In the genomic region with DNA sequence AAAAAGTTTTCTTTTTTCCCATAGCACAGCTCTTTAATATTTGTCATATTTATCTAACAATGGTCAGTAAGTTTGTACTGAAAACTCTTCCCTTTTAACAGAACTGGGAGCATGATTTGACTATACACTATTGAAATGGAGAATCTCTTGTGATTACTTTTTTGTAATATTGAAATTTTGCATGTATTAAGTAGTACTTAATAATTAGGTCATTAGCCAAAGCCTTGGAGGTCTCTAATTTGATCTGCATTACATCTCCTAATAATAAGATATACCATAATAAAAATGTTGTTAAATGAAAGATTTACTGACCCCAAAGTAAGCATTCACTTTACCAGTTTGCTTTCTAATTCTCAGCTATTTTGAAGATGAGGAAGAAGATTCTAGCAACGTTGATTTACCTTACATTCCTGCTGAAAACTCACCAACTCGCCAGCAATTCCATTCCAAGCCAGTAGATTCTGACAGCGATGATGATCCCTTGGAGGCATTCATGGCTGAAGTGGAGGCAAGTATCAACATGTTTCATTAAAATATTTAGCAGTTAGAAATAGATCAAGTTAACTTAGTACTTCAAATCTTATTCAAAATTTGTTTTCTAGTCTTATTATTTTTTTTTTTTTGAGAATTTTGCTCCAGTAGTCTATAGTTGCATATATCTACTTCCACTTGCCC, we compare ENCODE assay signal across 24 cellular contexts. TPM values are rescaled to one million over a fixed set of nuclear protein-coding genes. Genes with fewer than 3 reads are reported as not detected.
DNase-seq lines count a peak whose midpoint lies in the region; ATAC-seq and TF ChIP-seq lines count a peak whose summit lies in the region.
"Had no signal": no experiment of that assay in that cellular context is flagged by ENCODE, and none has a peak within 500 bp of the region (broad histone marks: within the 10 kb centered on the region; RNA-seq: fewer than 3 reads in every experiment).

No MANE protein-coding gene starts in this region.

- peaks cover 97% of the 10 kb centered on the region for H3K36me3 ChIP-seq in RWPE2 (ENCODE audit: low read depth)
- H3K36me3 ChIP-seq in mammary epithelial cell (ENCODE audit: insufficient read depth, low read length), result peaks cover 67% of the 10 kb centered on the region

- no TSS peak for BruUV-seq in mammary epithelial cell (replicated peaks; lab: Mats Ljungman, UMichigan)

- no peaks in the 10 kb centered on the region for H3K27me3 Mint-ChIP-seq in activated naive CD4-positive, alpha-beta T cell treated with anti-CD3 and anti-CD28 coated beads for 36 hours (ENCODE audit: low read depth)
- no peaks in the 10 kb centered on the region for H3K27me3 Mint-ChIP-seq in memory B cell
- H3K27me3 Mint-ChIP-seq: CD4-positive, alpha-beta T cell had no signal

- ATAC-seq in RWPE2 (ENCODE audit: low read depth) (peak; percentile 46; the same call in 1 of the 3 replicates), memory B cell (ENCODE audit: low read depth) (no peak), HG03139 (IDR thresholded peaks at IDR 0.05; ENCODE audit: unreplicated experiment) (no peak)
- ATAC-seq in stimulated activated naive CD8-positive, alpha-beta T cell treated with anti-CD3 and anti-CD28 coated beads, Interleukin-15, Interleukin-2, amounts not matched to agents 100 U/mL and 50 U/mL, for 24 hours, result no peak
- ATAC-seq: A549, Panc1 had no signal

- TF ChIP-seq CTCF in RWPE2 (IDR thresholded peaks at IDR 0.05; ENCODE audit: poor library complexity, severe bottlenecking), result no peak
- TF ChIP-seq CTCF in mammary epithelial cell (conservative IDR thresholded peaks at IDR 0.05 in 1 of 2, IDR thresholded peaks at IDR 0.05 in 1 of 2; ENCODE audit: extremely low read depth in 1 of 2, insufficient read depth in 1 of 2, low read depth in 1 of 2, low read length in 2 of 2), result no peak

- peak overlapping the region; percentile 27 for H3K27ac Mint-ChIP-seq in activated naive CD4-positive, alpha-beta T cell treated with anti-CD3 and anti-CD28 coated beads for 36 hours
- peak overlapping the region; percentile 41 for H3K27ac Mint-ChIP-seq in memory B cell
- H3K27ac Mint-ChIP-seq: H9 had no signal

- no peaks in the 10 kb centered on the region for H3K27me3 ChIP-seq in RWPE2 (ENCODE audit: insufficient read depth, poor library complexity, severe bottlenecking)
- H3K27me3 ChIP-seq in mammary epithelial cell (ENCODE audit: insufficient read depth, low read length), result no peaks in the 10 kb centered on the region
- H3K27me3 ChIP-seq: BLaER1 treated with 17β-estradiol and CSF1 and Interleukin-3, amounts not matched to agents 10 nM and 100 nM had no signal

- peaks cover 90% of the 10 kb centered on the region for H3K79me2 ChIP-seq in mammary epithelial cell (ENCODE audit: insufficient read depth, low read length)

- no peaks in the 10 kb centered on the region for H4K20me1 ChIP-seq in mammary epithelial cell (ENCODE audit: insufficient read depth, low read length)

- no peak overlapping the region for H3K4me3 Mint-ChIP-seq in activated naive CD4-positive, alpha-beta T cell treated with anti-CD3 and anti-CD28 coated beads for 36 hours
- no peak overlapping the region for H3K4me3 Mint-ChIP-seq in memory B cell
- H3K4me3 Mint-ChIP-seq: CD4-positive, alpha-beta T cell; H9 had no signal

- dilution Hi-C loops in mammary epithelial cell (cut with HindIII; ENCODE audit: low sequenced_read_pairs), result no loop called here

- H3K4me3 ChIP-seq in RWPE2 (ENCODE audit: severe bottlenecking) (no peak overlapping the region), mammary epithelial cell (replicated peaks in 1 of 3; ENCODE audit: insufficient read depth in 1 of 3, low read depth in 2 of 3, low read length in 3 of 3) (peak overlapping the region in 1 of 3 experiments; percentile 31)
- H3K4me3 ChIP-seq: A549; BLaER1 treated with 17β-estradiol and CSF1 and Interleukin-3, amounts not matched to agents 10 nM and 100 nM had no signal

- H3K27ac ChIP-seq in RWPE2 (ENCODE audit: poor library complexity, severe bottlenecking) (peak overlapping the region; percentile 23), mammary epithelial cell (ENCODE audit: insufficient read depth, low read depth, low read length) (peak overlapping the region; percentile 49)
- H3K27ac ChIP-seq: A549; BLaER1 treated with 17β-estradiol and CSF1 and Interleukin-3, amounts not matched to agents 10 nM and 100 nM; KMS-11 had no signal

- H3K9ac ChIP-seq in mammary epithelial cell (ENCODE audit: insufficient read depth, low read length), result peak overlapping the region; percentile 5
- H3K9ac ChIP-seq: BLaER1 treated with 17β-estradiol and CSF1 and Interleukin-3, amounts not matched to agents 10 nM and 100 nM; KMS-11; SK-N-SH had no signal

- H2AFZ ChIP-seq in mammary epithelial cell (ENCODE audit: low read depth, low read length), result no peak overlapping the region

- intact Hi-C loops in activated naive CD4-positive, alpha-beta T cell treated with anti-CD3 and anti-CD28 coated beads for 36 hours (cut with micrococcal nuclease), result no loop called here
- intact Hi-C loops in mammary epithelial cell (cut with micrococcal nuclease), result no loop called here

- H3K4me1 ChIP-seq in RWPE2 (ENCODE audit: insufficient read depth, poor library complexity, severe bottlenecking) (peaks cover 19% of the 10 kb centered on the region), mammary epithelial cell (ENCODE audit: insufficient read depth, low read length) (peaks cover 18% of the 10 kb centered on the region)
- H3K4me1 ChIP-seq: A549 had no signal

- H3K9me3 Mint-ChIP-seq in activated naive CD4-positive, alpha-beta T cell treated with anti-CD3 and anti-CD28 coated beads for 36 hours, result no peaks in the 10 kb centered on the region
- no peaks in the 10 kb centered on the region for H3K9me3 Mint-ChIP-seq in memory B cell
- H3K9me3 Mint-ChIP-seq: CD4-positive, alpha-beta T cell; H9 had no signal

- no peak for DNase-seq in activated naive CD4-positive, alpha-beta T cell treated with anti-CD3 and anti-CD28 coated beads for 36 hours
- no peak for DNase-seq in activated naive CD4-positive, alpha-beta T cell treated with Interleukin-2 at 50 U/mL for 16 hours
- DNase-seq in RWPE2 (ENCODE audit: low spot score) (no peak), mammary epithelial cell (peak; percentile 63), memory B cell (ENCODE audit: low spot score in 2 of 2) (no peak)
- no peak for DNase-seq in stimulated activated naive CD8-positive, alpha-beta T cell treated with anti-CD3 and anti-CD28 coated beads, Interleukin-15, Interleukin-2, amounts not matched to agents 100 U/mL and 50 U/mL, for 24 hours
- DNase-seq: AML-193; CD4-positive, alpha-beta T cell; H9; IMR-90; NCI-H1048; NCI-H1417; NCI-H1694; NCI-H2081; NCI-H2227 treated with DMSO at 0.1 percent for 48 hours; NCI-H510A; NCI-H69; SIG-M5; SK-N-SH had no signal

- CTCF ChIA-PET in activated naive CD4-positive, alpha-beta T cell treated with anti-CD3 and anti-CD28 coated beads for 36 hours (lab: Charles Lee), result interaction anchor here (0.8 kb wide), 1 partner anchor 11 kb away, joined by 5 read pairs; no protein-coding TSS in a partner anchor
- CTCF ChIA-PET in mammary epithelial cell (lab: Charles Lee; ENCODE audit: low non-redundant PET), result no interaction called here

- H3K4me1 Mint-ChIP-seq in activated naive CD4-positive, alpha-beta T cell treated with anti-CD3 and anti-CD28 coated beads for 36 hours (ENCODE audit: low read depth), result peaks cover 2% of the 10 kb centered on the region
- no peaks in the 10 kb centered on the region for H3K4me1 Mint-ChIP-seq in memory B cell
- H3K4me1 Mint-ChIP-seq: H9 had no signal

- H3K36me3 Mint-ChIP-seq in activated naive CD4-positive, alpha-beta T cell treated with anti-CD3 and anti-CD28 coated beads for 36 hours (ENCODE audit: low read depth), result peaks cover 30% of the 10 kb centered on the region
- peaks cover 18% of the 10 kb centered on the region for H3K36me3 Mint-ChIP-seq in memory B cell

- H3K4me2 ChIP-seq in mammary epithelial cell (ENCODE audit: insufficient read depth, low read depth, low read length), result peak overlapping the region; percentile 73
- H3K4me2 ChIP-seq: A549; BLaER1 treated with 17β-estradiol and CSF1 and Interleukin-3, amounts not matched to agents 10 nM and 100 nM; KMS-11; SK-N-SH had no signal

- H3K9me3 ChIP-seq in RWPE2 (ENCODE audit: severe bottlenecking) (no peaks in the 10 kb centered on the region), mammary epithelial cell (replicated peaks; ENCODE audit: insufficient read depth, low read length) (no peaks in the 10 kb centered on the region)
- H3K9me3 ChIP-seq: A549; BLaER1 treated with 17β-estradiol and CSF1 and Interleukin-3, amounts not matched to agents 10 nM and 100 nM; SK-N-SH had no signal

- in situ Hi-C loops in mammary epithelial cell (cut with MboI; ENCODE audit: low sequenced_read_pairs in 2 of 2), result no loop called here

- 4% methylated on average over 3 of the region's 3 CpGs for WGBS in mammary epithelial cell (ENCODE audit: low coverage, missing lambda C conversion rate)

RNA-seq across cellular contexts. Expression of a gene that starts 18.2 kb away (rescaled TPM):
- 10 to 100 TPM; 91.7 to 92.9 TPM for total RNA-seq in activated naive CD4-positive, alpha-beta T cell treated with anti-CD3 and anti-CD28 coated beads for 36 hours
- total RNA-seq in mammary epithelial cell, result 100 to 1,000 TPM in 1 of 2 donors, 10 to 100 TPM in 1; 63.2 to 112 TPM
- polyA plus RNA-seq in mammary epithelial cell, result 44.7 TPM
- 163 TPM for polyA minus RNA-seq in mammary epithelial cell

RNA-seq across cellular contexts. Expression of a gene that starts 18.8 kb away (rescaled TPM):
- total RNA-seq in activated naive CD4-positive, alpha-beta T cell treated with anti-CD3 and anti-CD28 coated beads for 36 hours, result 10 to 100 TPM; 40.5 to 42.1 TPM
- 10 to 100 TPM; 60.5 to 74.7 TPM for total RNA-seq in mammary epithelial cell
- polyA plus RNA-seq in mammary epithelial cell, result 44.7 TPM
- 48.7 TPM for polyA minus RNA-seq in mammary epithelial cell

RNA-seq across cellular contexts. Expression of a gene that starts 35.0 kb away (rescaled TPM):
- 100 to 1,000 TPM; 144 to 154 TPM for total RNA-seq in activated naive CD4-positive, alpha-beta T cell treated with anti-CD3 and anti-CD28 coated beads for 36 hours
- total RNA-seq in mammary epithelial cell, result 100 to 1,000 TPM in 1 of 2 donors, 10 to 100 TPM in 1; 44.8 to 132 TPM
- 203 TPM for polyA plus RNA-seq in mammary epithelial cell
- 238 TPM for polyA minus RNA-seq in mammary epithelial cell

RNA-seq across cellular contexts. Expression of a gene that starts 35.3 kb away (rescaled TPM):
- total RNA-seq in activated naive CD4-positive, alpha-beta T cell treated with anti-CD3 and anti-CD28 coated beads for 36 hours, result 10 to 100 TPM; 25.3 to 26.2 TPM
- 10 to 100 TPM; 39.5 to 49.0 TPM for total RNA-seq in mammary epithelial cell
- polyA plus RNA-seq in mammary epithelial cell, result 32.0 TPM
- 52.4 TPM for polyA minus RNA-seq in mammary epithelial cell

RNA-seq across cellular contexts. Expression of a gene that starts 50.3 kb away (rescaled TPM):
- 100 to 1,000 TPM in 1 of 2 experiments, 10 to 100 TPM in 1; 98.5 to 107 TPM for total RNA-seq in activated naive CD4-positive, alpha-beta T cell treated with anti-CD3 and anti-CD28 coated beads for 36 hours
- total RNA-seq in mammary epithelial cell, result 10 to 100 TPM; 66.1 to 75.3 TPM
- 77.9 TPM for polyA plus RNA-seq in mammary epithelial cell
- 102 TPM for polyA minus RNA-seq in mammary epithelial cell
